Comparison of ENCODE assay signal across 8 cellular contexts in genomic region chr10:102230861-102231356, GRCh38. TPM values are rescaled to one million over a fixed set of nuclear protein-coding genes. Genes with fewer than 3 reads are reported as not detected.
DNase-seq lines count a peak whose midpoint lies in the region; ATAC-seq and TF ChIP-seq lines count a peak whose summit lies in the region.

No MANE protein-coding gene starts in this region.

- H3K4me3 ChIP-seq in H7 (ENCODE audit: insufficient read depth, low read depth, low read length): peak overlapping the region; percentile 53
- peak overlapping the region; percentile 41 for H3K4me3 ChIP-seq in WERI-Rb-1 (ENCODE audit: low read depth, low read length)
- H3K4me3 ChIP-seq in dorsolateral prefrontal cortex: peak overlapping the region in 58 of 59 donors; percentile 12 to 62 (median 44)
- H3K4me3 ChIP-seq in mesodermal cell (ENCODE audit: extremely low read depth, insufficient read depth, low read length, poor library complexity, severe bottlenecking): peak overlapping the region; percentile 23
- peak overlapping the region in 4 of 5 donors; percentile 47 to 70 (median 61) for H3K4me3 ChIP-seq in subcutaneous abdominal adipose tissue (ENCODE audit: low read depth in 1 of 5, low read length in 5 of 5)

- intact Hi-C loops in dorsolateral prefrontal cortex (cut with DNase I): loop anchor here (5.0 to 10.0 kb wide), 3 partner anchors 64 to 354 kb away; no protein-coding TSS in a partner anchor

- ATAC-seq in HG02981 (IDR thresholded peaks at IDR 0.05; ENCODE audit: unreplicated experiment): no peak

- H3K36me3 ChIP-seq in H7 (replicated peaks; ENCODE audit: control insufficient read depth, insufficient read depth, low read length) (no peaks in the 10 kb centered on the region), WERI-Rb-1 (no peaks in the 10 kb centered on the region), mesodermal cell (ENCODE audit: control insufficient read depth, insufficient read depth, low read length) (no peaks in the 10 kb centered on the region), subcutaneous abdominal adipose tissue (ENCODE audit: control insufficient read depth in 5 of 5, insufficient read depth in 5 of 5, low read length in 5 of 5) (no peaks in the 10 kb centered on the region)

- H3K27me3 ChIP-seq in H7 (ENCODE audit: control insufficient read depth, insufficient read depth, low read length): peaks cover 89% of the 10 kb centered on the region
- H3K27me3 ChIP-seq in WERI-Rb-1 (ENCODE audit: insufficient read depth, low read depth, severe bottlenecking): no peaks in the 10 kb centered on the region
- peaks cover 0 to 53% (median 28%) of the 10 kb centered on the region in 45 donors for H3K27me3 ChIP-seq in dorsolateral prefrontal cortex
- peaks cover 0 to 23% (median 12%) of the 10 kb centered on the region in 5 donors for H3K27me3 ChIP-seq in subcutaneous abdominal adipose tissue (ENCODE audit: control insufficient read depth in 5 of 5, insufficient read depth in 4 of 5, low read length in 5 of 5)

- H3K27ac ChIP-seq in WERI-Rb-1 (no peak overlapping the region), dorsolateral prefrontal cortex (no peak overlapping the region), mesodermal cell (ENCODE audit: low read depth, low read length, severe bottlenecking) (no peak overlapping the region), subcutaneous abdominal adipose tissue (ENCODE audit: low read depth, low read length) (no peak overlapping the region)

- DNase-seq in 8988T (peak; percentile 59), H7 (peak; percentile 87), WERI-Rb-1 (peak; percentile 53), dorsolateral prefrontal cortex (peak in 1 of 10 donors; percentile 9), KBM-7 (no peak)

- H3K9ac ChIP-seq in subcutaneous abdominal adipose tissue (ENCODE audit: low read length in 5 of 5): peak overlapping the region in 3 of 5 donors; percentile 39 to 53 (median 53)

- WGBS in mesodermal cell (ENCODE audit: insufficient coverage in 2 of 2), 2 experiments: 1 to 3% methylated on average over 40 to 44 of the region's 52 CpGs

- H3K9me3 ChIP-seq in WERI-Rb-1 (ENCODE audit: severe bottlenecking) (no peaks in the 10 kb centered on the region), mesodermal cell (ENCODE audit: control insufficient read depth, low read length) (no peaks in the 10 kb centered on the region), subcutaneous abdominal adipose tissue (ENCODE audit: control insufficient read depth in 5 of 5, low read length in 5 of 5) (no peaks in the 10 kb centered on the region)

- in situ Hi-C loops in KBM-7 (cut with MboI; ENCODE audit: low pct_unique_long_range_greater_than_20kb, low sequenced_read_pairs): loop anchor here (10.0 to 25.0 kb wide), 2 partner anchors 124 to 256 kb away; no protein-coding TSS in a partner anchor

- H3K4me1 ChIP-seq in mesodermal cell (ENCODE audit: control insufficient read depth, insufficient read depth, low read length, poor library complexity, severe bottlenecking) (peaks cover 5% of the 10 kb centered on the region), subcutaneous abdominal adipose tissue (ENCODE audit: control insufficient read depth in 5 of 5, insufficient read depth in 5 of 5, low read length in 5 of 5) (peaks cover 3 to 45% (median 39%) of the 10 kb centered on the region in 5 donors)

- TF ChIP-seq CTCF in WERI-Rb-1 (IDR thresholded peaks at IDR 0.05; ENCODE audit: low read depth, low read length): peak; percentile 52
- TF ChIP-seq CTCF in dorsolateral prefrontal cortex (IDR thresholded peaks at IDR 0.05 in 54 of 56, conservative IDR thresholded peaks at IDR 0.05 in 2 of 56; ENCODE audit: low read depth in 1 of 56, partially characterized antibody in 56 of 56): peak in 2 of 56 donors; percentile 9 to 18

RNA-seq across cellular contexts. Expression of gene ELOVL3, which starts 4.8 kb away (rescaled TPM):
- total RNA-seq in H7 (2014; rRNA removed; shearing (Covaris generic)): 0.14 TPM in 1 of 2 replicates, not detected in the other
- total RNA-seq in dorsolateral prefrontal cortex: 1 to 10 TPM in 10 of 120 experiments, under 1 TPM in 67, not detected in 43; 0.22 to 1.8 (median 0.62) TPM
- 0.70 TPM for polyA plus RNA-seq in mesodermal cell (2013, experiment 1 of 2)
- polyA plus RNA-seq in mesodermal cell (2013, experiment 2 of 2): 0.30 TPM

RNA-seq across cellular contexts. Expression of gene PITX3, which starts 10.4 kb away (rescaled TPM):
- total RNA-seq in H7 (2014; rRNA removed; shearing (Covaris generic)): 0.17 TPM in 1 of 2 replicates, not detected in the other
- under 1 TPM in 3 of 120 experiments, not detected in 117; 0.41 to 0.43 (median 0.41) TPM for total RNA-seq in dorsolateral prefrontal cortex
- polyA plus RNA-seq in mesodermal cell (2013, experiment 1 of 2): 4.1 TPM
- 4.1 TPM for polyA plus RNA-seq in mesodermal cell (2013, experiment 2 of 2)

RNA-seq across cellular contexts. Expression of gene GBF1, which starts 14.4 kb away (rescaled TPM):
- 25.1 and 29.9 TPM in 2 replicates for total RNA-seq in H7 (2014; rRNA removed; shearing (Covaris generic))
- 10 to 100 TPM; 42.4 to 69.4 (median 57.9) TPM for total RNA-seq in dorsolateral prefrontal cortex
- polyA plus RNA-seq in mesodermal cell (2013, experiment 1 of 2): 48.0 TPM
- 45.4 TPM for polyA plus RNA-seq in mesodermal cell (2013, experiment 2 of 2)
